In genomic region chr14:51654549-51654879, GRCh38 we compare ENCODE assay signal across 15 cellular contexts. TPM values are rescaled to one million over a fixed set of nuclear protein-coding genes. Genes with fewer than 3 reads are reported as not detected.
DNase-seq lines count a peak whose midpoint lies in the region; ATAC-seq and TF ChIP-seq lines count a peak whose summit lies in the region.
"Had no signal": no experiment of that assay in that cellular context is flagged by ENCODE, and none has a peak within 500 bp of the region (broad histone marks: within the 10 kb centered on the region; RNA-seq: fewer than 3 reads in every experiment).

No MANE protein-coding gene starts in this region.

- in situ Hi-C loops in IMR-90 (cut with MboI; ENCODE audit: low sequenced_read_pairs): loop anchor here (10.0 kb wide), 1 partner anchor 120 kb away; no protein-coding TSS in a partner anchor

- intact Hi-C loops in IMR-90 (cut with micrococcal nuclease): loop anchor here (1.0 to 5.0 kb wide), 3 partner anchors 107 to 325 kb away; no protein-coding TSS in a partner anchor
- intact Hi-C loops in breast epithelium (cut with DNase I; ENCODE audit: low total_unique reads): no loop called here
- intact Hi-C loops in stomach (cut with DNase I; ENCODE audit: low total_unique reads): loop anchor here (10.0 kb wide), 1 partner anchor 120 kb away; no protein-coding TSS in a partner anchor
- intact Hi-C loops in body of pancreas (cut with DNase I): no loop called here

- H3K79me1 ChIP-seq in IMR-90 (ENCODE audit: low read depth in 1 of 2, low read length in 2 of 2): peaks cover 3 to 31% of the 10 kb centered on the region in 2 experiments; a peak in 3 of 4 replicates

- no peak for ATAC-seq in IMR-90 (ENCODE audit: low read depth)
- ATAC-seq in stimulated activated memory B cell treated with anti-CD40 and anti-IgM and Interleukin-4, amounts not matched to agents 10 μg/mL and 1 μg/mL and 100 μg/mL, for 72 hours: no peak
- ATAC-seq in body of pancreas: no peak
- ATAC-seq: left lung; stimulated activated naive CD8-positive, alpha-beta T cell treated with anti-CD3 and anti-CD28 coated beads, Interleukin-15, Interleukin-2, amounts not matched to agents 100 U/mL and 50 U/mL, for 24 hours had no signal

- peak overlapping the region; percentile 92 for H3K4me3 Mint-ChIP-seq in mesothelial cell of epicardium
- no peak overlapping the region for H3K4me3 Mint-ChIP-seq in activated naive CD4-positive, alpha-beta T cell treated with anti-CD3 and anti-CD28 coated beads, Interleukin-2, amount 10 ng/mL, durations not matched to agents 7 days and 5 days
- H3K4me3 Mint-ChIP-seq in stimulated activated memory B cell treated with anti-CD40 and anti-IgM and Interleukin-4, amounts not matched to agents 10 μg/mL and 1 μg/mL and 100 μg/mL, for 72 hours: no peak overlapping the region

- peaks cover 53% of the 10 kb centered on the region for H3K4me1 Mint-ChIP-seq in mesothelial cell of epicardium
- H3K4me1 Mint-ChIP-seq in activated naive CD4-positive, alpha-beta T cell treated with anti-CD3 and anti-CD28 coated beads, Interleukin-2, amount 10 ng/mL, durations not matched to agents 7 days and 5 days: peaks cover 32% of the 10 kb centered on the region
- H3K4me1 Mint-ChIP-seq in stimulated activated memory B cell treated with anti-CD40 and anti-IgM and Interleukin-4, amounts not matched to agents 10 μg/mL and 1 μg/mL and 100 μg/mL, for 72 hours: peaks cover 14% of the 10 kb centered on the region

- TF ChIP-seq RAD21 in IMR-90 (IDR thresholded peaks at IDR 0.05; ENCODE audit: low read length): no peak

- peak overlapping the region; percentile 99; the same call in 1 of the 2 replicates for H3K9ac ChIP-seq in IMR-90 (ENCODE audit: low read depth, low read length)

- H4K8ac ChIP-seq in IMR-90 (ENCODE audit: low read depth in 2 of 2, low read length in 2 of 2): no peak overlapping the region; a peak in 1 of 4 replicates

- no peaks in the 10 kb centered on the region for H3K27me3 Mint-ChIP-seq in mesothelial cell of epicardium (ENCODE audit: low read depth)
- H3K27me3 Mint-ChIP-seq in activated naive CD4-positive, alpha-beta T cell treated with anti-CD3 and anti-CD28 coated beads, Interleukin-2, amount 10 ng/mL, durations not matched to agents 7 days and 5 days: peaks cover 36% of the 10 kb centered on the region
- H3K27me3 Mint-ChIP-seq in stimulated activated memory B cell treated with anti-CD40 and anti-IgM and Interleukin-4, amounts not matched to agents 10 μg/mL and 1 μg/mL and 100 μg/mL, for 72 hours: peaks cover 67% of the 10 kb centered on the region

- peak overlapping the region; percentile 95 for H2BK5ac ChIP-seq in IMR-90 (ENCODE audit: low read depth, low read length, poor library complexity, severe bottlenecking)

- peak overlapping the region; percentile 69; the same call in 1 of the 2 replicates for H3K23ac ChIP-seq in IMR-90 (ENCODE audit: low read depth, low read length)

- no peak overlapping the region for H2BK15ac ChIP-seq in IMR-90 (ENCODE audit: low read depth, low read length)

- CTCF ChIA-PET in IMR-90 (lab: Yijun Ruan, JAX): interaction anchor here (0.7 to 2.0 kb wide), 2 partner anchors 32 to 371 kb away, joined by 3 to 10 read pairs; no protein-coding TSS in a partner anchor
- CTCF ChIA-PET in activated naive CD4-positive, alpha-beta T cell treated with anti-CD3 and anti-CD28 coated beads, Interleukin-2, amount 10 ng/mL, durations not matched to agents 7 days and 5 days (lab: Charles Lee): interaction anchor here (2.8 to 3.1 kb wide), 2 partner anchors 122 to 125 kb away, joined by 19 to 26 read pairs; no protein-coding TSS in a partner anchor

- peak overlapping the region; percentile 47; the same call in 1 of the 2 replicates for H3K4ac ChIP-seq in IMR-90 (ENCODE audit: low read depth, low read length)

- H2AFZ ChIP-seq in IMR-90 (replicated peaks; ENCODE audit: low read length, poor library complexity): no peak overlapping the region

- no peak for TF ChIP-seq EP300 in stomach (IDR thresholded peaks at IDR 0.05)

- H3K27ac ChIP-seq in IMR-90 (ENCODE audit: insufficient read depth, low read length) (peak overlapping the region; percentile 19; the same call in 1 of the 2 replicates), breast epithelium (peak overlapping the region in 1 of 2 donors; percentile 99), stomach (peak overlapping the region in 3 of 5 donors; percentile 59 to 97 (median 96)), body of pancreas (no peak overlapping the region)
- H3K27ac ChIP-seq: RWPE1 had no signal

- no peak overlapping the region for H4K91ac ChIP-seq in IMR-90 (ENCODE audit: insufficient read depth, low read depth, low read length)

- H3K27me3 ChIP-seq in IMR-90 (ENCODE audit: control insufficient read depth, insufficient read depth, low read length) (no peaks in the 10 kb centered on the region), breast epithelium (no peaks in the 10 kb centered on the region), stomach (no peaks in the 10 kb centered on the region), body of pancreas (no peaks in the 10 kb centered on the region)

- H3K4me3 ChIP-seq in IMR-90 (ENCODE audit: insufficient read depth, low read depth, low read length) (peak overlapping the region; percentile 79; the same call in 1 of the 2 replicates), breast epithelium (peak overlapping the region in 2 of 3 donors; percentile 96 to 98), stomach (no peak overlapping the region), body of pancreas (no peak overlapping the region)

- peak overlapping the region; percentile 57; the same call in 1 of the 2 replicates for H3K14ac ChIP-seq in IMR-90 (replicated peaks; ENCODE audit: low read depth, low read length)

- DNase-seq in IMR-90 (no peak), breast epithelium (ENCODE audit: low spot score in 2 of 2) (no peak), mesothelial cell of epicardium (ENCODE audit: low spot score in 2 of 2, unreplicated experiment in 2 of 2) (no peak), stomach (no peak), NCI-H1930 (lab: John Stamatoyannopoulos, UW) (no peak), body of pancreas (no peak)
- no peak for DNase-seq in activated naive CD4-positive, alpha-beta T cell treated with anti-CD3 and anti-CD28 coated beads, Interleukin-2, amount 10 ng/mL, durations not matched to agents 7 days and 5 days
- DNase-seq: activated naive CD4-positive, alpha-beta T cell treated with anti-CD3 and anti-CD28 coated beads, Interleukin-2, amount 50 U/mL, for 16 hours; CD8-positive, alpha-beta memory T cell; left lung; NCI-H446 treated with DMSO at 0.1 percent for 48 hours; stimulated activated CD4-positive, alpha-beta T cell treated with anti-CD3 and anti-CD28 coated beads, Interleukin-4, amount 100 ng/mL, for 24 hours; stimulated activated naive CD8-positive, alpha-beta T cell treated with anti-CD3 and anti-CD28 coated beads, Interleukin-15, Interleukin-2, amounts not matched to agents 100 U/mL and 50 U/mL, for 24 hours had no signal

- dilution Hi-C loops in IMR-90 (cut with HindIII; ENCODE audit: low sequenced_read_pairs, unreplicated experiment): no loop called here

- H3K9me3 ChIP-seq in IMR-90 (ENCODE audit: control insufficient read depth, insufficient read depth, low read length): no peaks in the 10 kb centered on the region
- H3K9me3 ChIP-seq in breast epithelium: no peaks in the 10 kb centered on the region
- H3K9me3 ChIP-seq in stomach: no peaks in the 10 kb centered on the region
- H3K9me3 ChIP-seq in body of pancreas: no peaks in the 10 kb centered on the region
- H3K9me3 ChIP-seq: left lung had no signal

- H3K36me3 Mint-ChIP-seq in mesothelial cell of epicardium: peaks cover 1% of the 10 kb centered on the region
- no peaks in the 10 kb centered on the region for H3K36me3 Mint-ChIP-seq in activated naive CD4-positive, alpha-beta T cell treated with anti-CD3 and anti-CD28 coated beads, Interleukin-2, amount 10 ng/mL, durations not matched to agents 7 days and 5 days
- H3K36me3 Mint-ChIP-seq in stimulated activated memory B cell treated with anti-CD40 and anti-IgM and Interleukin-4, amounts not matched to agents 10 μg/mL and 1 μg/mL and 100 μg/mL, for 72 hours: no peaks in the 10 kb centered on the region

- TF ChIP-seq CTCF in IMR-90 (conservative IDR thresholded peaks at IDR 0.05; ENCODE audit: low read depth, low read length) (no peak), breast epithelium (IDR thresholded peaks at IDR 0.05) (no peak), mesothelial cell of epicardium (IDR thresholded peaks at IDR 0.05; ENCODE audit: unreplicated experiment) (no peak), stomach (IDR thresholded peaks at IDR 0.05) (no peak), body of pancreas (IDR thresholded peaks at IDR 0.05) (no peak)

- H3K4me2 ChIP-seq in IMR-90 (ENCODE audit: low read depth, low read length): peak overlapping the region; percentile 91

- H3K18ac ChIP-seq in IMR-90 (ENCODE audit: low read depth, low read length): 0 out of 2 replicates have a peak overlapping the region, but pooled peaks have one; percentile 11

- H3K36me3 ChIP-seq in IMR-90 (ENCODE audit: control insufficient read depth, insufficient read depth, low read length): peaks cover 2% of the 10 kb centered on the region; the same call in 1 of the 2 replicates
- H3K36me3 ChIP-seq in breast epithelium: no peaks in the 10 kb centered on the region
- no peaks in the 10 kb centered on the region for H3K36me3 ChIP-seq in stomach
- no peaks in the 10 kb centered on the region for H3K36me3 ChIP-seq in body of pancreas (replicated peaks in 1 of 2; ENCODE audit: insufficient read depth in 1 of 2, low read depth in 2 of 2)
- H3K36me3 ChIP-seq: left lung had no signal

- peaks cover 61% of the 10 kb centered on the region for H4K20me1 ChIP-seq in IMR-90 (ENCODE audit: insufficient read depth, low read length)

- no peak overlapping the region for H2AK5ac ChIP-seq in IMR-90 (ENCODE audit: low read depth, low read length)

- no peak overlapping the region for H2AK9ac ChIP-seq in IMR-90 (replicated peaks; ENCODE audit: low read depth, low read length, poor library complexity)

- TF ChIP-seq POLR2A in IMR-90 (IDR thresholded peaks at IDR 0.05; ENCODE audit: low read depth, low read length) (no peak), breast epithelium (IDR thresholded peaks at IDR 0.05) (no peak), stomach (IDR thresholded peaks at IDR 0.05) (no peak), body of pancreas (IDR thresholded peaks at IDR 0.05) (no peak)

- BruUV-seq in IMR-90 (replicated peaks; lab: Mats Ljungman, UMichigan): no TSS peak

- H3K27ac Mint-ChIP-seq in mesothelial cell of epicardium: peak overlapping the region; percentile 94
- no peak overlapping the region for H3K27ac Mint-ChIP-seq in activated naive CD4-positive, alpha-beta T cell treated with anti-CD3 and anti-CD28 coated beads, Interleukin-2, amount 10 ng/mL, durations not matched to agents 7 days and 5 days
- H3K27ac Mint-ChIP-seq in stimulated activated memory B cell treated with anti-CD40 and anti-IgM and Interleukin-4, amounts not matched to agents 10 μg/mL and 1 μg/mL and 100 μg/mL, for 72 hours: no peak overlapping the region

- POLR2A ChIA-PET in IMR-90 (lab: Charles Lee; ENCODE audit: unreplicated experiment): interaction anchor here (0.6 kb wide), 1 partner anchor 8 kb away, joined by 5 read pairs; no protein-coding TSS in a partner anchor

- H2BK20ac ChIP-seq in IMR-90 (ENCODE audit: low read depth, low read length): no peak overlapping the region

- no peaks in the 10 kb centered on the region for H3K9me3 Mint-ChIP-seq in mesothelial cell of epicardium
- no peaks in the 10 kb centered on the region for H3K9me3 Mint-ChIP-seq in activated naive CD4-positive, alpha-beta T cell treated with anti-CD3 and anti-CD28 coated beads, Interleukin-2, amount 10 ng/mL, durations not matched to agents 7 days and 5 days
- no peaks in the 10 kb centered on the region for H3K9me3 Mint-ChIP-seq in stimulated activated memory B cell treated with anti-CD40 and anti-IgM and Interleukin-4, amounts not matched to agents 10 μg/mL and 1 μg/mL and 100 μg/mL, for 72 hours
- H3K9me3 Mint-ChIP-seq: CD8-positive, alpha-beta memory T cell had no signal

- H3K9me1 ChIP-seq in IMR-90 (ENCODE audit: insufficient read depth, low read length): peaks cover 6% of the 10 kb centered on the region

- H3K56ac ChIP-seq in IMR-90 (ENCODE audit: extremely low read depth, insufficient read depth, low read length): peak overlapping the region; percentile 39; the same call in 1 of the 2 replicates

- peak overlapping the region; percentile 44; the same call in 1 of the 2 replicates for H2BK120ac ChIP-seq in IMR-90 (ENCODE audit: low read depth, low read length)

- H3K4me1 ChIP-seq in IMR-90 (ENCODE audit: control insufficient read depth, insufficient read depth, low read length): peaks cover 10% of the 10 kb centered on the region
- peaks cover 0 to 9% of the 10 kb centered on the region in 2 donors for H3K4me1 ChIP-seq in breast epithelium
- H3K4me1 ChIP-seq in stomach: peaks cover 4 to 40% (median 25%) of the 10 kb centered on the region in 4 donors
- peaks cover 19% of the 10 kb centered on the region for H3K4me1 ChIP-seq in body of pancreas

- no peak overlapping the region for H4K5ac ChIP-seq in IMR-90 (ENCODE audit: low read depth, low read length)

RNA-seq across cellular contexts. Expression of gene FRMD6, which starts 2.8 kb away (rescaled TPM):
- total RNA-seq in IMR-90 (2012; rRNA removed): 620 and 682 TPM in 2 replicates
- 243 and 244 TPM in 2 replicates for polyA plus RNA-seq in IMR-90 (2012; rRNA removed)
- polyA plus RNA-seq in IMR-90 (2012; cell fraction: cytosol; rRNA removed): 129 and 270 TPM in 2 replicates
- polyA plus RNA-seq in IMR-90 (2012; cell fraction: nucleus; rRNA removed; ENCODE audit: low replicate concordance): 287 and 382 TPM in 2 replicates
- total RNA-seq in breast epithelium: 100 to 1,000 TPM in 1 of 3 donors, 10 to 100 TPM in 2; 14.6 to 111 (median 80.3) TPM
- 43.4 to 51.8 TPM (median 46.6 TPM) in 3 replicates for total RNA-seq in mesothelial cell of epicardium
- 10 to 100 TPM in 3 of 5 donors, 1 to 10 TPM in 2; 8.4 to 35.2 (median 11.1) TPM for total RNA-seq in stomach
- polyA plus RNA-seq in stomach: 10 to 100 TPM in 1 of 3 donors, 1 to 10 TPM in 2; 5.9 to 12.9 (median 8.1) TPM
- total RNA-seq in body of pancreas: 10 to 100 TPM; 10.2 to 11.2 TPM

Comparison
In these comparisons a context has a peak if more than half of its experiments do, and no peak if none do; other contexts are left out.
1. H3K27ac ChIP-seq: peak in IMR-90 (single experiment) and stomach (3 of 5); none in body of pancreas (0 of 4).
2. H3K4me3 ChIP-seq: peak in IMR-90 (single experiment) and breast epithelium (2 of 3); none in stomach (0 of 4) and body of pancreas (0 of 2).
3. intact Hi-C loops: an anchor here in IMR-90 (1.0 to 5.0 kb wide) and stomach (10.0 kb wide); none called in breast epithelium and body of pancreas.